In the genomic region with DNA sequence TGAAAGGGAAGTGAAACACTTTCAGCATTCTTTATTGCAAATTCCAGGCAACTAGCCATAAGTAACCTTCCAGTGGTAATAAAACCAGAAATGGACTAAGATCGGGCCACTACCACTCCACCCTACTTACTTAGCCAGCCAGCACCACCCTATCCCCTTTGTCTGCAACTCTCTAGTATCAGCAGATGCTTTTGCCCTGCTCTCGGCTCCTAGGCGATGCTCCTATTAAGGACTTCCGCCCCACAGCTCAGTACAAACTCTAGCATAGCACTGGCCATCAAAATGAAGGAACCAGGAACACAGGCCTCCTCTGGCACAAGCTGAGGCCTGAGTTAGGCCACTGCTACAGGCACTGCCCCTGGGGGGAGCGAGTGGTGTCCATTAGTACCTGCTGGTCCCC, we compare ENCODE assay signal across 12 cellular contexts.
DNase-seq lines count a peak whose midpoint lies in the region; ATAC-seq and TF ChIP-seq lines count a peak whose summit lies in the region.
"Had no signal": no experiment of that assay in that cellular context is flagged by ENCODE, and none has a peak within 500 bp of the region (broad histone marks: within the 10 kb centered on the region; RNA-seq: fewer than 3 reads in every experiment).

No MANE protein-coding gene starts in this region.

- H3K9me3 ChIP-seq in MG63 (no peaks in the 10 kb centered on the region), right atrium auricular region (no peaks in the 10 kb centered on the region)

- in situ Hi-C loops in brain microvascular endothelial cell (cut with HindIII; ENCODE audit: low pct_ligation_motif_present, low sequenced_read_pairs): no loop called here

- TF ChIP-seq CTCF in brain microvascular endothelial cell (IDR thresholded peaks at IDR 0.05; ENCODE audit: low read depth, low read length, missing control alignments) (no peak), right atrium auricular region (IDR thresholded peaks at IDR 0.05) (no peak)

- H3K27me3 ChIP-seq in MG63 (no peaks in the 10 kb centered on the region), brain microvascular endothelial cell (replicated peaks) (no peaks in the 10 kb centered on the region), right atrium auricular region (no peaks in the 10 kb centered on the region)

- DNase-seq in MG63 (peak; percentile 40), brain microvascular endothelial cell (peak; percentile 11), right atrium auricular region (ENCODE audit: low spot score) (peak; percentile 69), stromal cell of bone marrow (ENCODE audit: low read depth) (peak; percentile 46), AML-193 (lab: John Stamatoyannopoulos, UW) (no peak)
- DNase-seq in activated CD4-positive, alpha-beta T cell treated with anti-CD3 and anti-CD28 coated beads for 48 hours: no peak
- DNase-seq: activated CD4-positive, CD25-positive, alpha-beta regulatory T cell treated with anti-CD3 and anti-CD28 coated beads, Interleukin-2, amount 50 U/mL, for 72 hours; effector memory CD4-positive, alpha-beta T cell; NCI-H2171 treated with DMSO at 0.1 percent for 48 hours; substantia nigra had no signal

- no peak overlapping the region for H3K27ac ChIP-seq in brain microvascular endothelial cell
- peak overlapping the region in 1 of 2 donors; percentile 60 for H3K27ac ChIP-seq in right atrium auricular region

- H3K36me3 ChIP-seq in MG63 (no peaks in the 10 kb centered on the region), brain microvascular endothelial cell (replicated peaks) (no peaks in the 10 kb centered on the region), right atrium auricular region (no peaks in the 10 kb centered on the region)

- H3K4me3 ChIP-seq in MG63 (no peak overlapping the region), brain microvascular endothelial cell (ENCODE audit: low read depth, low read length) (no peak overlapping the region), right atrium auricular region (no peak overlapping the region)

- no peak for ATAC-seq in HG03457 (IDR thresholded peaks at IDR 0.05; ENCODE audit: unreplicated experiment)
- ATAC-seq in HG02623 (IDR thresholded peaks at IDR 0.05; ENCODE audit: unreplicated experiment): no peak

- peaks cover 0 to 13% of the 10 kb centered on the region in 2 donors for H3K4me1 ChIP-seq in right atrium auricular region

Comparison
In these comparisons a context has a peak if more than half of its experiments do, and no peak if none do; other contexts are left out.
1. DNase-seq: peak in MG63 (single experiment), brain microvascular endothelial cell (single experiment), right atrium auricular region (single experiment) and stromal cell of bone marrow (single experiment); none in activated CD4-positive, alpha-beta T cell treated with anti-CD3 and anti-CD28 coated beads for 48 hours (single experiment) and AML-193 (0 of 2).